ENCODE assay signal across 26 cellular contexts in genomic region chr1:11891433-11892186, GRCh38. TPM values are rescaled to one million over a fixed set of nuclear protein-coding genes. Genes with fewer than 3 reads are reported as not detected.
"Had no signal": no experiment of that assay in that cellular context is flagged by ENCODE, and none has a peak within 500 bp of the region (broad histone marks: within the 10 kb centered on the region; RNA-seq: fewer than 3 reads in every experiment).

No MANE protein-coding gene starts in this region.

- DNase-seq: KBM-7, MV-4-11, NCI-H1048, NCI-H1105, NCI-H1417, NCI-H1436 treated with DMSO at 0.1 percent for 48 hours, NCI-H1694, NCI-H187 treated with DMSO at 0.1 percent for 48 hours, NCI-H2029 treated with DMSO at 0.1 percent for 48 hours, NCI-H2171 treated with DMSO at 0.1 percent for 48 hours, NCI-H345, NCI-H446 treated with DMSO at 0.1 percent for 48 hours, NCI-H510A treated with DMSO at 0.1 percent for 48 hours, NCI-H526, NCI-H82, OCI-M1, Right ventricle myocardium superior, RPMI8226, SIG-M5 had no signal

- H3K4me3 ChIP-seq: SJSA1, SK-N-MC had no signal

- H3K4me1 ChIP-seq: SJSA1 had no signal

- H3K27ac ChIP-seq: SJSA1, SK-N-MC had no signal

- H3K36me3 ChIP-seq: SJSA1 had no signal

- H3K9me3 ChIP-seq: SJSA1 had no signal

- FAIRE-seq: RCC 7860 had no signal

RNA-seq across cellular contexts. Expression of gene NPPB, which starts 32.9 kb away (rescaled TPM):
- total RNA-seq: HT1080, LHCN-M2, MCF 10A had no signal
- polyA plus RNA-seq: IgD-negative memory B cell had no signal

RNA-seq across cellular contexts. Expression of gene NPPA, which starts 44.0 kb away (rescaled TPM):
- total RNA-seq: HT1080, LHCN-M2, MCF 10A, SJSA1 had no signal
- polyA plus RNA-seq: IgD-negative memory B cell had no signal
